ENCODE assay signal across 13 cellular contexts in genomic region chr17:34581446-34582184, GRCh38. TPM values are rescaled to one million over a fixed set of nuclear protein-coding genes. Genes with fewer than 3 reads are reported as not detected.
DNase-seq lines count a peak whose midpoint lies in the region; ATAC-seq and TF ChIP-seq lines count a peak whose summit lies in the region.
"Had no signal": no experiment of that assay in that cellular context is flagged by ENCODE, and none has a peak within 500 bp of the region (broad histone marks: within the 10 kb centered on the region; RNA-seq: fewer than 3 reads in every experiment).

No MANE protein-coding gene starts in this region.

- H3K4me1 ChIP-seq in cardiac muscle cell (ENCODE audit: low read depth) (peaks cover 18% of the 10 kb centered on the region), urinary bladder (ENCODE audit: insufficient read depth) (peaks cover 2% of the 10 kb centered on the region)
- peaks cover 0 to 6% of the 10 kb centered on the region in 2 donors for H3K4me1 ChIP-seq in naive thymus-derived CD4-positive, alpha-beta T cell (ENCODE audit: control insufficient read depth in 2 of 2, insufficient read depth in 2 of 2, low read length in 2 of 2)

- peak overlapping the region in 9 of 10 donors; percentile 27 to 83 (median 57) for H3K4me3 Mint-ChIP-seq in naive thymus-derived CD4-positive, alpha-beta T cell

- POLR2A ChIA-PET in naive thymus-derived CD4-positive, alpha-beta T cell (lab: Charles Lee), result no interaction called here

- no peak for TF ChIP-seq CTCF in cardiac muscle cell (IDR thresholded peaks at IDR 0.05; ENCODE audit: low read depth, low read length)
- TF ChIP-seq CTCF in dorsolateral prefrontal cortex (IDR thresholded peaks at IDR 0.05 in 54 of 56, conservative IDR thresholded peaks at IDR 0.05 in 2 of 56; ENCODE audit: low read depth in 1 of 56, partially characterized antibody in 56 of 56), result no peak

- H3K9me3 ChIP-seq in cardiac muscle cell (ENCODE audit: low read depth), result no peaks in the 10 kb centered on the region
- no peaks in the 10 kb centered on the region for H3K9me3 ChIP-seq in naive thymus-derived CD4-positive, alpha-beta T cell (ENCODE audit: control insufficient read depth in 2 of 3, low read length in 3 of 3)

- peak in 1 of 2 donors; percentile 46 for DNase-seq in cardiac muscle cell (ENCODE audit: low read depth in 1 of 2, low spot score in 1 of 2)
- DNase-seq in Right ventricle myocardium superior, result no peak
- DNase-seq in dorsolateral prefrontal cortex, result peak in 2 of 10 donors; percentile 45 to 57
- no peak for DNase-seq in naive thymus-derived CD4-positive, alpha-beta T cell
- DNase-seq in SIG-M5 (lab: John Stamatoyannopoulos, UW), result no peak
- no peak for DNase-seq in foreskin melanocyte
- DNase-seq in T-helper 2 cell, result no peak
- DNase-seq: cerebellar nuclear complex, GOT3, hippocampal formation, NCI-H1694 treated with DMSO at 0.1 percent for 48 hours, SHP77 had no signal

- no peaks in the 10 kb centered on the region for H3K36me3 Mint-ChIP-seq in naive thymus-derived CD4-positive, alpha-beta T cell

- H3K9me3 Mint-ChIP-seq in naive thymus-derived CD4-positive, alpha-beta T cell, result no peaks in the 10 kb centered on the region

- H3K4me3 ChIP-seq in cardiac muscle cell (peak overlapping the region; percentile 44), dorsolateral prefrontal cortex (peak overlapping the region; percentile 51 to 89 (median 71)), urinary bladder (ENCODE audit: low read depth, low read length) (peak overlapping the region; percentile 48)
- H3K4me3 ChIP-seq in naive thymus-derived CD4-positive, alpha-beta T cell (ENCODE audit: low read length), result no peak overlapping the region

- peaks cover 6 to 16% (median 10%) of the 10 kb centered on the region in 7 donors for H3K4me1 Mint-ChIP-seq in naive thymus-derived CD4-positive, alpha-beta T cell

- H3K27me3 ChIP-seq in cardiac muscle cell, result peaks cover 92% of the 10 kb centered on the region
- peaks cover 0 to 19% (median 0%) of the 10 kb centered on the region in 45 donors for H3K27me3 ChIP-seq in dorsolateral prefrontal cortex
- H3K27me3 ChIP-seq in naive thymus-derived CD4-positive, alpha-beta T cell (ENCODE audit: control insufficient read depth in 2 of 2, insufficient read depth in 2 of 2, low read length in 2 of 2), result peaks cover 0 to 15% of the 10 kb centered on the region in 2 donors

- intact Hi-C loops in Right ventricle myocardium superior (cut with DNase I) (loop anchor here (10.0 kb wide), 1 partner anchor 53 kb away; no protein-coding TSS in a partner anchor), dorsolateral prefrontal cortex (cut with DNase I) (loop anchor here (2.0 to 10.0 kb wide), 3 partner anchors 57 to 413 kb away; partner anchors contain the start of gene LIG3 (in 1 of the 2))
- intact Hi-C loops in naive thymus-derived CD4-positive, alpha-beta T cell (cut with micrococcal nuclease), result no loop called here

- peaks cover 58 to 88% (median 69%) of the 10 kb centered on the region in 5 donors for H3K27me3 Mint-ChIP-seq in naive thymus-derived CD4-positive, alpha-beta T cell

- H3K27ac Mint-ChIP-seq in naive thymus-derived CD4-positive, alpha-beta T cell, result no peak overlapping the region

- CTCF ChIA-PET in naive thymus-derived CD4-positive, alpha-beta T cell (lab: Charles Lee), result no interaction called here

- ATAC-seq in Right ventricle myocardium superior (ENCODE audit: poor library complexity), result no peak
- ATAC-seq in naive thymus-derived CD4-positive, alpha-beta T cell, result no peak

- H3K27ac ChIP-seq in cardiac muscle cell, result no peak overlapping the region
- peak overlapping the region in 50 of 59 donors; percentile 7 to 90 (median 60) for H3K27ac ChIP-seq in dorsolateral prefrontal cortex
- H3K27ac ChIP-seq in naive thymus-derived CD4-positive, alpha-beta T cell (ENCODE audit: low read depth, low read length), result no peak overlapping the region
- no peak overlapping the region for H3K27ac ChIP-seq in urinary bladder (ENCODE audit: low read depth)

- H3K36me3 ChIP-seq in cardiac muscle cell (no peaks in the 10 kb centered on the region), urinary bladder (ENCODE audit: insufficient read depth) (no peaks in the 10 kb centered on the region)
- H3K36me3 ChIP-seq in naive thymus-derived CD4-positive, alpha-beta T cell (ENCODE audit: control insufficient read depth in 2 of 3, insufficient read depth in 3 of 3, low read length in 3 of 3), result no peaks in the 10 kb centered on the region

- 1% methylated on average over 78 of the region's 78 CpGs for WGBS in urinary bladder

RNA-seq across cellular contexts. Expression of gene TMEM132E, which starts 2.2 kb away (rescaled TPM):
- total RNA-seq in cardiac muscle cell (0.18 and 0.46 TPM in 2 replicates), Right ventricle myocardium superior (not detected), dorsolateral prefrontal cortex (10 to 100 TPM in 79 of 120 experiments, 1 to 10 TPM in 41; 4.4 to 21.1 (median 11.1) TPM), urinary bladder (3.7 TPM)
- polyA plus RNA-seq in cardiac muscle cell (0.16 TPM in 1 of 2 replicates, not detected in the other), urinary bladder (0.58 TPM)
- total RNA-seq in naive thymus-derived CD4-positive, alpha-beta T cell, result under 1 TPM in 4 of 5 experiments, not detected in 1; 0.10 to 0.89 (median 0.40) TPM
- under 1 TPM; 0.28 to 0.41 TPM for polyA plus RNA-seq in naive thymus-derived CD4-positive, alpha-beta T cell

Comparison
In these comparisons a context has a peak if more than half of its experiments do, and no peak if none do; other contexts are left out.
1. H3K27ac ChIP-seq: peak in dorsolateral prefrontal cortex (50 of 59); none in cardiac muscle cell (single experiment), naive thymus-derived CD4-positive, alpha-beta T cell (single experiment) and urinary bladder (single experiment).
2. intact Hi-C loops: an anchor here in Right ventricle myocardium superior (10.0 kb wide) and dorsolateral prefrontal cortex (2.0 to 10.0 kb wide); none called in naive thymus-derived CD4-positive, alpha-beta T cell.